ENCODE assay signal across 27 cellular contexts in genomic region chrY:20683371-20683770, GRCh38.
"Had no signal": no experiment of that assay in that cellular context is flagged by ENCODE, and none has a peak within 500 bp of the region (broad histone marks: within the 10 kb centered on the region; RNA-seq: fewer than 3 reads in every experiment).

No MANE protein-coding gene starts in this region.

- DNase-seq: dorsolateral prefrontal cortex; effector CD4-positive, alpha-beta T cell; foreskin fibroblast; gastrocnemius medialis; head of caudate nucleus; mesenchymal stem cell; mucosa of descending colon; naive B cell; pancreas; right lobe of liver; small intestine; stimulated activated CD4-positive, alpha-beta T cell treated with anti-CD3 and anti-CD28 coated beads, Interleukin-15, amount 100 ng/mL, for 24 hours; stimulated activated CD4-positive, alpha-beta T cell treated with anti-CD3 and anti-CD28 coated beads, Interleukin-2, amount 100 ng/mL, for 48 hours; stimulated activated naive CD4-positive, alpha-beta T cell; stimulated activated naive CD8-positive, alpha-beta T cell treated with anti-CD3 and anti-CD28 coated beads, Interleukin-15, amount 100 ng/mL, for 72 hours; transverse colon; upper lobe of right lung; uterus had no signal

- H3K4me3 ChIP-seq: dorsolateral prefrontal cortex, gastrocnemius medialis, lung, mucosa of descending colon, pancreas, right lobe of liver, suprapubic skin, transverse colon, upper lobe of right lung, uterus had no signal

- H3K27me3 Mint-ChIP-seq: naive B cell; natural killer cell treated with Interleukin-12 subunit alpha and Interleukin-12 subunit beta and Interleukin-15 and Interleukin-18, amount 100 ng/mL, for 72 hours; stimulated activated naive CD8-positive, alpha-beta T cell treated with anti-CD3 and anti-CD28 coated beads, Interleukin-15, amount 100 ng/mL, for 72 hours had no signal

- H3K9me3 ChIP-seq: gastrocnemius medialis, mucosa of descending colon, neutrophil, pancreas, right lobe of liver, suprapubic skin, transverse colon, upper lobe of right lung, uterus had no signal

- H3K27ac ChIP-seq: dorsolateral prefrontal cortex, gastrocnemius medialis, neutrophil, pancreas, right lobe of liver, suprapubic skin, transverse colon, upper lobe of right lung, uterus had no signal

- H3K4me1 ChIP-seq: gastrocnemius medialis, pancreas, right lobe of liver, suprapubic skin, transverse colon, upper lobe of right lung, uterus had no signal

- H3K9me3 Mint-ChIP-seq: mesothelial cell of epicardium; naive B cell; natural killer cell treated with Interleukin-12 subunit alpha and Interleukin-12 subunit beta and Interleukin-15 and Interleukin-18, amount 100 ng/mL, for 72 hours; neural crest cell had no signal

- H3K27ac Mint-ChIP-seq: mesothelial cell of epicardium; natural killer cell treated with Interleukin-12 subunit alpha and Interleukin-12 subunit beta and Interleukin-15 and Interleukin-18, amount 100 ng/mL, for 72 hours had no signal

- FAIRE-seq: keratinocyte, pancreas had no signal

- H3K36me3 ChIP-seq: gastrocnemius medialis, neutrophil, pancreas, right lobe of liver, suprapubic skin, transverse colon, upper lobe of right lung, uterus had no signal

- H3K27me3 ChIP-seq: dorsolateral prefrontal cortex, gastrocnemius medialis, neutrophil, pancreas, right lobe of liver, suprapubic skin, transverse colon, upper lobe of right lung, uterus had no signal

- H3K4me3 Mint-ChIP-seq: mesothelial cell of epicardium; naive B cell; natural killer cell treated with Interleukin-12 subunit alpha and Interleukin-12 subunit beta and Interleukin-15 and Interleukin-18, amount 100 ng/mL, for 72 hours; neural crest cell; stimulated activated naive CD8-positive, alpha-beta T cell treated with anti-CD3 and anti-CD28 coated beads, Interleukin-15, amount 100 ng/mL, for 72 hours had no signal

- H3K4me1 Mint-ChIP-seq: mesothelial cell of epicardium, neural crest cell had no signal

- H3K36me3 Mint-ChIP-seq: mesothelial cell of epicardium; naive B cell; natural killer cell treated with Interleukin-12 subunit alpha and Interleukin-12 subunit beta and Interleukin-15 and Interleukin-18, amount 100 ng/mL, for 72 hours had no signal

- ATAC-seq: esophagus mucosa; gastrocnemius medialis; left lobe of liver; mucosa of descending colon; natural killer cell treated with Interleukin-12 subunit alpha and Interleukin-12 subunit beta and Interleukin-15 and Interleukin-18, amount 100 ng/mL, for 72 hours; pancreas; right lobe of liver; stimulated activated naive CD8-positive, alpha-beta T cell treated with anti-CD3 and anti-CD28 coated beads, Interleukin-15, amount 100 ng/mL, for 72 hours; upper lobe of right lung had no signal
